Comparison of ENCODE assay signal across 1 cellular context in the genomic region with DNA sequence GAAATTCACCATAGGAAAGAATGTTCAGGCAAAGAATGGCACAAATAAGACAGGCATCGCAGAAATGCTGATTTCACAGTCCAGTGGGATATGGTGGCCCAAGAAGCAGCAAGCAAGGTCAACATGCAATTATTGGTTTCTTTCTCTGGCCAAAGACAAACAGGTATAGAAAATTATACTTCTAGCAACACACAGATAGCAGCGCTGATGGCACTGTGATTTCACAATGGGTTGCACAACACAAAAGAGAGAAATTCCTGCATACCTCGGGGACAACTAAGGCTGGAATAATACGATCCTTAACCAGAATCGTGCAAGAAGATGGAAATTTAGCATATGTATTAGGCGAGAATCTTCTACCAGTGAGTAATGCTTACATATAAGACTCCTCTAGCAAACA.
TF ChIP-seq lines count a peak whose summit lies in the region.

No MANE protein-coding gene starts in this region.

TF ChIP-seq in HepG2, 621 proteins besides CTCF, POLR2A, EP300 and RAD21 (continued from another document):
- TF ChIP-seq, protein P1, sequence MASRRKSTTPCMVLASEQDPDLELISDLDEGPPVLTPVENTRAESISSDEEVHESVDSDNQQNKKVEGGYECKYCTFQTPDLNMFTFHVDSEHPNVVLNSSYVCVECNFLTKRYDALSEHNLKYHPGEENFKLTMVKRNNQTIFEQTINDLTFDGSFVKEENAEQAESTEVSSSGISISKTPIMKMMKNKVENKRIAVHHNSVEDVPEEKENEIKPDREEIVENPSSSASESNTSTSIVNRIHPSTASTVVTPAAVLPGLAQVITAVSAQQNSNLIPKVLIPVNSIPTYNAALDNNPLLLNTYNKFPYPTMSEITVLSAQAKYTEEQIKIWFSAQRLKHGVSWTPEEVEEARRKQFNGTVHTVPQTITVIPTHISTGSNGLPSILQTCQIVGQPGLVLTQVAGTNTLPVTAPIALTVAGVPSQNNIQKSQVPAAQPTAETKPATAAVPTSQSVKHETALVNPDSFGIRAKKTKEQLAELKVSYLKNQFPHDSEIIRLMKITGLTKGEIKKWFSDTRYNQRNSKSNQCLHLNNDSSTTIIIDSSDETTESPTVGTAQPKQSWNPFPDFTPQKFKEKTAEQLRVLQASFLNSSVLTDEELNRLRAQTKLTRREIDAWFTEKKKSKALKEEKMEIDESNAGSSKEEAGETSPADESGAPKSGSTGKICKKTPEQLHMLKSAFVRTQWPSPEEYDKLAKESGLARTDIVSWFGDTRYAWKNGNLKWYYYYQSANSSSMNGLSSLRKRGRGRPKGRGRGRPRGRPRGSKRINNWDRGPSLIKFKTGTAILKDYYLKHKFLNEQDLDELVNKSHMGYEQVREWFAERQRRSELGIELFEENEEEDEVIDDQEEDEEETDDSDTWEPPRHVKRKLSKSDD (CRISPR knock-in tag; IDR thresholded peaks at IDR 0.05; ENCODE audit: low read depth) = no peak
- TF ChIP-seq GATAD2A (CRISPR knock-in tag; IDR thresholded peaks at IDR 0.05) (peak; percentile 88), ZNF136 (CRISPR knock-in tag; IDR thresholded peaks at IDR 0.05; ENCODE audit: low read depth) (no peak), PTBP1 (IDR thresholded peaks at IDR 0.05; ENCODE audit: low read depth, low read length, poor library complexity, severe bottlenecking) (no peak), REL (CRISPR knock-in tag; conservative IDR thresholded peaks at IDR 0.05) (no peak), THAP11 (CRISPR knock-in tag; IDR thresholded peaks at IDR 0.05) (0 out of 2 replicates have a peak, but pooled peaks have one; percentile 24), CEBPG (CRISPR knock-in tag; IDR thresholded peaks at IDR 0.05) (peak; percentile 96)
